Comparison of ENCODE assay signal across 1 cellular context in genomic region chr14:73462078-73462715, GRCh38.
TF ChIP-seq lines count a peak whose summit lies in the region.

No MANE protein-coding gene starts in this region.

TF ChIP-seq in HepG2, 621 proteins besides CTCF, POLR2A, EP300 and RAD21 (continued from another document and continues in another):
- peak; percentile 90 for TF ChIP-seq PAXIP1 (CRISPR knock-in tag; conservative IDR thresholded peaks at IDR 0.05)
- TF ChIP-seq ZNF234 (CRISPR knock-in tag; conservative IDR thresholded peaks at IDR 0.05), result no peak
- TF ChIP-seq ZNF276 (CRISPR knock-in tag; IDR thresholded peaks at IDR 0.05; ENCODE audit: low read depth), result peak; percentile 77
- peak; percentile 71; the same call in 1 of the 2 replicates for TF ChIP-seq KMT2B (CRISPR knock-in tag; IDR thresholded peaks at IDR 0.05)
- TF ChIP-seq RCOR2 (CRISPR knock-in tag; IDR thresholded peaks at IDR 0.05), result peak; percentile 51; the same call in 1 of the 2 replicates
- no peak for TF ChIP-seq AGO2 (optimal IDR thresholded peaks at IDR 0.05; ENCODE audit: low read depth, low read length)
- TF ChIP-seq ZNF281 (CRISPR knock-in tag; IDR thresholded peaks at IDR 0.05; ENCODE audit: borderline replicate concordance), result peak; percentile 90
- TF ChIP-seq RELA (CRISPR knock-in tag; IDR thresholded peaks at IDR 0.05), result no peak
- TF ChIP-seq HOXA3 (CRISPR knock-in tag; IDR thresholded peaks at IDR 0.05), result peak; percentile 86
- TF ChIP-seq CAMTA2 (CRISPR knock-in tag; IDR thresholded peaks at IDR 0.05; ENCODE audit: borderline replicate concordance), result no peak
- no peak for TF ChIP-seq ONECUT2 (CRISPR knock-in tag; IDR thresholded peaks at IDR 0.05)
- TF ChIP-seq E2F1 (CRISPR knock-in tag; IDR thresholded peaks at IDR 0.05), result no peak
- 0 out of 2 replicates have a peak, but pooled peaks have one; percentile 31 for TF ChIP-seq BORCS8-MEF2B (CRISPR knock-in tag; IDR thresholded peaks at IDR 0.05)
- no peak for TF ChIP-seq ZBTB2 (CRISPR knock-in tag; IDR thresholded peaks at IDR 0.05; ENCODE audit: low read depth)
- TF ChIP-seq RNF2 (conservative IDR thresholded peaks at IDR 0.05; ENCODE audit: low read depth), result no peak
- TF ChIP-seq PBX2 (CRISPR knock-in tag; IDR thresholded peaks at IDR 0.05), result peak; percentile 52
- TF ChIP-seq ZNF12 (CRISPR knock-in tag; IDR thresholded peaks at IDR 0.05), result peak; percentile 76
- peak; percentile 93 for TF ChIP-seq SALL1 (CRISPR knock-in tag; IDR thresholded peaks at IDR 0.05)
- peak; percentile 62; the same call in 1 of the 2 replicates for TF ChIP-seq KDM2A (CRISPR knock-in tag; IDR thresholded peaks at IDR 0.05; ENCODE audit: borderline replicate concordance, low read depth)
- TF ChIP-seq SOX13 (IDR thresholded peaks at IDR 0.05), result peak; percentile 26; the same call in 1 of the 2 replicates
- TF ChIP-seq SOX13 (CRISPR knock-in tag; conservative IDR thresholded peaks at IDR 0.05 in 1 of 2, IDR thresholded peaks at IDR 0.05 in 1 of 2), result peak in 1 of 2 experiments; percentile 79; a peak in 2 of 4 replicates
- no peak for TF ChIP-seq THAP9 (CRISPR knock-in tag; IDR thresholded peaks at IDR 0.05; ENCODE audit: borderline replicate concordance)
- no peak; the same call in 1 of the 2 replicates for TF ChIP-seq ZNF34 (CRISPR knock-in tag; IDR thresholded peaks at IDR 0.05; ENCODE audit: borderline replicate concordance)
- no peak for TF ChIP-seq SMAD9 (CRISPR knock-in tag; IDR thresholded peaks at IDR 0.05)
- peak; percentile 84 for TF ChIP-seq ZNF580 (CRISPR knock-in tag; IDR thresholded peaks at IDR 0.05; ENCODE audit: borderline replicate concordance, low read depth)
- no peak; the same call in 1 of the 2 replicates for TF ChIP-seq EEA1 (CRISPR knock-in tag; IDR thresholded peaks at IDR 0.05; ENCODE audit: borderline replicate concordance)
- no peak for TF ChIP-seq IRF1 (CRISPR knock-in tag; IDR thresholded peaks at IDR 0.05; ENCODE audit: low read depth)
- TF ChIP-seq ZNF460 (CRISPR knock-in tag; IDR thresholded peaks at IDR 0.05; ENCODE audit: borderline replicate concordance), result no peak
- TF ChIP-seq ZNF713 (CRISPR knock-in tag; IDR thresholded peaks at IDR 0.05), result no peak
- TF ChIP-seq ZNF225 (CRISPR knock-in tag; IDR thresholded peaks at IDR 0.05), result no peak; the same call in 1 of the 2 replicates
- TF ChIP-seq ZNF503 (CRISPR knock-in tag; IDR thresholded peaks at IDR 0.05), result peak; percentile 66
- TF ChIP-seq NONO (IDR thresholded peaks at IDR 0.05), result no peak
- TF ChIP-seq NONO (CRISPR knock-in tag; conservative IDR thresholded peaks at IDR 0.05), result 0 out of 2 replicates have a peak, but pooled peaks have one; percentile 55
- no peak for TF ChIP-seq TRAFD1 (CRISPR knock-in tag; IDR thresholded peaks at IDR 0.05; ENCODE audit: borderline replicate concordance)
- peak; percentile 84; the same call in 1 of the 2 replicates for TF ChIP-seq ZNF709 (CRISPR knock-in tag; IDR thresholded peaks at IDR 0.05)
- 0 out of 2 replicates have a peak, but pooled peaks have one; percentile 65 for TF ChIP-seq MAZ (IDR thresholded peaks at IDR 0.05; ENCODE audit: borderline replicate concordance, low read depth, low read length)
- TF ChIP-seq MAZ (CRISPR knock-in tag; IDR thresholded peaks at IDR 0.05; ENCODE audit: low read depth), result 0 out of 2 replicates have a peak, but pooled peaks have one; percentile 14
- TF ChIP-seq NCOA2 (CRISPR knock-in tag; IDR thresholded peaks at IDR 0.05), result peak; percentile 68
- TF ChIP-seq SRSF4 (IDR thresholded peaks at IDR 0.05; ENCODE audit: low read depth, low read length, poor library complexity, severe bottlenecking), result no peak
- TF ChIP-seq ZNF143 (CRISPR knock-in tag; IDR thresholded peaks at IDR 0.05), result no peak
- no peak for TF ChIP-seq ZNF33B (CRISPR knock-in tag; IDR thresholded peaks at IDR 0.05)
- TF ChIP-seq ZC3H13 (CRISPR knock-in tag; IDR thresholded peaks at IDR 0.05), result no peak
